2 cellular contexts compared by ENCODE assay signal in the genomic region with DNA sequence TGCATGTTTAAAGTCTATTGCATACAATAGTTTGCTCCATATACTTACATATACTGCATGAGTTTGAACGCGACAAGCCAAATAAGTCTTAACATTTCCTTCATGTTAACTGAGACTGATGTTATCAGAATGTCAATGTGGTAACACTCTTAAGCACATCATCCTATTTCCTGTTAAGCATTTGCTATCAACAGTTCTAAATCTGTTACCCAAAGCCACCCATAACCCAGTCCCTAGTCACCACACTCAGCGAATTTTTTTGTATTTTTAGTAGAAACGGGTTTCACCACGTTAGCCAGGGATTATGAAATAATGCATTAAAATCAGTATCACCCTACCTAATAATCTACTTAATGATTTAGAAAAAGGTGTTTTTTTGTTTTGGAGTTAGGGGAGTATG.
TF ChIP-seq lines count a peak whose summit lies in the region.

No MANE protein-coding gene starts in this region.

TF ChIP-seq in H1, 55 proteins besides CTCF, POLR2A, EP300 and RAD21:
- TF ChIP-seq CHD2 (IDR thresholded peaks at IDR 0.05; ENCODE audit: low read length) (no peak), JUND (IDR thresholded peaks at IDR 0.05; ENCODE audit: low read length) (no peak), TAF7 (optimal IDR thresholded peaks at IDR 0.05; ENCODE audit: borderline replicate concordance, low read depth, low read length) (no peak), POU5F1 (IDR thresholded peaks at IDR 0.05; ENCODE audit: low read depth, low read length) (no peak), ASH2L (IDR thresholded peaks at IDR 0.05; ENCODE audit: low read length) (no peak), RXRA (IDR thresholded peaks at IDR 0.05; ENCODE audit: insufficient read depth, low read depth, low read length) (no peak), PHF8 (conservative IDR thresholded peaks at IDR 0.05; ENCODE audit: low read depth, low read length) (no peak), MAFK (IDR thresholded peaks at IDR 0.05; ENCODE audit: low read depth, low read length) (no peak), CBX8 (IDR thresholded peaks at IDR 0.05; ENCODE audit: borderline replicate concordance, low read depth, low read length) (no peak), ATF2 (IDR thresholded peaks at IDR 0.05; ENCODE audit: low read length) (no peak)
- TF ChIP-seq, protein P1, sequence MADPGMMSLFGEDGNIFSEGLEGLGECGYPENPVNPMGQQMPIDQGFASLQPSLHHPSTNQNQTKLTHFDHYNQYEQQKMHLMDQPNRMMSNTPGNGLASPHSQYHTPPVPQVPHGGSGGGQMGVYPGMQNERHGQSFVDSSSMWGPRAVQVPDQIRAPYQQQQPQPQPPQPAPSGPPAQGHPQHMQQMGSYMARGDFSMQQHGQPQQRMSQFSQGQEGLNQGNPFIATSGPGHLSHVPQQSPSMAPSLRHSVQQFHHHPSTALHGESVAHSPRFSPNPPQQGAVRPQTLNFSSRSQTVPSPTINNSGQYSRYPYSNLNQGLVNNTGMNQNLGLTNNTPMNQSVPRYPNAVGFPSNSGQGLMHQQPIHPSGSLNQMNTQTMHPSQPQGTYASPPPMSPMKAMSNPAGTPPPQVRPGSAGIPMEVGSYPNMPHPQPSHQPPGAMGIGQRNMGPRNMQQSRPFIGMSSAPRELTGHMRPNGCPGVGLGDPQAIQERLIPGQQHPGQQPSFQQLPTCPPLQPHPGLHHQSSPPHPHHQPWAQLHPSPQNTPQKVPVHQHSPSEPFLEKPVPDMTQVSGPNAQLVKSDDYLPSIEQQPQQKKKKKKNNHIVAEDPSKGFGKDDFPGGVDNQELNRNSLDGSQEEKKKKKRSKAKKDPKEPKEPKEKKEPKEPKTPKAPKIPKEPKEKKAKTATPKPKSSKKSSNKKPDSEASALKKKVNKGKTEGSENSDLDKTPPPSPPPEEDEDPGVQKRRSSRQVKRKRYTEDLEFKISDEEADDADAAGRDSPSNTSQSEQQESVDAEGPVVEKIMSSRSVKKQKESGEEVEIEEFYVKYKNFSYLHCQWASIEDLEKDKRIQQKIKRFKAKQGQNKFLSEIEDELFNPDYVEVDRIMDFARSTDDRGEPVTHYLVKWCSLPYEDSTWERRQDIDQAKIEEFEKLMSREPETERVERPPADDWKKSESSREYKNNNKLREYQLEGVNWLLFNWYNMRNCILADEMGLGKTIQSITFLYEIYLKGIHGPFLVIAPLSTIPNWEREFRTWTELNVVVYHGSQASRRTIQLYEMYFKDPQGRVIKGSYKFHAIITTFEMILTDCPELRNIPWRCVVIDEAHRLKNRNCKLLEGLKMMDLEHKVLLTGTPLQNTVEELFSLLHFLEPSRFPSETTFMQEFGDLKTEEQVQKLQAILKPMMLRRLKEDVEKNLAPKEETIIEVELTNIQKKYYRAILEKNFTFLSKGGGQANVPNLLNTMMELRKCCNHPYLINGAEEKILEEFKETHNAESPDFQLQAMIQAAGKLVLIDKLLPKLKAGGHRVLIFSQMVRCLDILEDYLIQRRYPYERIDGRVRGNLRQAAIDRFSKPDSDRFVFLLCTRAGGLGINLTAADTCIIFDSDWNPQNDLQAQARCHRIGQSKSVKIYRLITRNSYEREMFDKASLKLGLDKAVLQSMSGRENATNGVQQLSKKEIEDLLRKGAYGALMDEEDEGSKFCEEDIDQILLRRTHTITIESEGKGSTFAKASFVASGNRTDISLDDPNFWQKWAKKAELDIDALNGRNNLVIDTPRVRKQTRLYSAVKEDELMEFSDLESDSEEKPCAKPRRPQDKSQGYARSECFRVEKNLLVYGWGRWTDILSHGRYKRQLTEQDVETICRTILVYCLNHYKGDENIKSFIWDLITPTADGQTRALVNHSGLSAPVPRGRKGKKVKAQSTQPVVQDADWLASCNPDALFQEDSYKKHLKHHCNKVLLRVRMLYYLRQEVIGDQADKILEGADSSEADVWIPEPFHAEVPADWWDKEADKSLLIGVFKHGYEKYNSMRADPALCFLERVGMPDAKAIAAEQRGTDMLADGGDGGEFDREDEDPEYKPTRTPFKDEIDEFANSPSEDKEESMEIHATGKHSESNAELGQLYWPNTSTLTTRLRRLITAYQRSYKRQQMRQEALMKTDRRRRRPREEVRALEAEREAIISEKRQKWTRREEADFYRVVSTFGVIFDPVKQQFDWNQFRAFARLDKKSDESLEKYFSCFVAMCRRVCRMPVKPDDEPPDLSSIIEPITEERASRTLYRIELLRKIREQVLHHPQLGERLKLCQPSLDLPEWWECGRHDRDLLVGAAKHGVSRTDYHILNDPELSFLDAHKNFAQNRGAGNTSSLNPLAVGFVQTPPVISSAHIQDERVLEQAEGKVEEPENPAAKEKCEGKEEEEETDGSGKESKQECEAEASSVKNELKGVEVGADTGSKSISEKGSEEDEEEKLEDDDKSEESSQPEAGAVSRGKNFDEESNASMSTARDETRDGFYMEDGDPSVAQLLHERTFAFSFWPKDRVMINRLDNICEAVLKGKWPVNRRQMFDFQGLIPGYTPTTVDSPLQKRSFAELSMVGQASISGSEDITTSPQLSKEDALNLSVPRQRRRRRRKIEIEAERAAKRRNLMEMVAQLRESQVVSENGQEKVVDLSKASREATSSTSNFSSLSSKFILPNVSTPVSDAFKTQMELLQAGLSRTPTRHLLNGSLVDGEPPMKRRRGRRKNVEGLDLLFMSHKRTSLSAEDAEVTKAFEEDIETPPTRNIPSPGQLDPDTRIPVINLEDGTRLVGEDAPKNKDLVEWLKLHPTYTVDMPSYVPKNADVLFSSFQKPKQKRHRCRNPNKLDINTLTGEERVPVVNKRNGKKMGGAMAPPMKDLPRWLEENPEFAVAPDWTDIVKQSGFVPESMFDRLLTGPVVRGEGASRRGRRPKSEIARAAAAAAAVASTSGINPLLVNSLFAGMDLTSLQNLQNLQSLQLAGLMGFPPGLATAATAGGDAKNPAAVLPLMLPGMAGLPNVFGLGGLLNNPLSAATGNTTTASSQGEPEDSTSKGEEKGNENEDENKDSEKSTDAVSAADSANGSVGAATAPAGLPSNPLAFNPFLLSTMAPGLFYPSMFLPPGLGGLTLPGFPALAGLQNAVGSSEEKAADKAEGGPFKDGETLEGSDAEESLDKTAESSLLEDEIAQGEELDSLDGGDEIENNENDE (IDR thresholded peaks at IDR 0.05; ENCODE audit: insufficient replicate concordance, low read length), result no peak
- TF ChIP-seq, protein P2, sequence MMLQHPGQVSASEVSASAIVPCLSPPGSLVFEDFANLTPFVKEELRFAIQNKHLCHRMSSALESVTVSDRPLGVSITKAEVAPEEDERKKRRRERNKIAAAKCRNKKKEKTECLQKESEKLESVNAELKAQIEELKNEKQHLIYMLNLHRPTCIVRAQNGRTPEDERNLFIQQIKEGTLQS (IDR thresholded peaks at IDR 0.05; ENCODE audit: insufficient read depth, low read depth, low read length), result no peak

TF ChIP-seq in GM23338, 12 proteins besides CTCF, POLR2A, EP300 and RAD21:
- no peak for TF ChIP-seq JUNB (IDR thresholded peaks at IDR 0.05; ENCODE audit: unreplicated experiment)
- TF ChIP-seq CREB1 (CRISPR knock-in tag; IDR thresholded peaks at IDR 0.05; ENCODE audit: low read depth), result no peak
- TF ChIP-seq ZNF331 (CRISPR knock-in tag; IDR thresholded peaks at IDR 0.05; ENCODE audit: low read depth), result no peak
- TF ChIP-seq STAT1 (IDR thresholded peaks at IDR 0.05; ENCODE audit: unreplicated experiment), result no peak
- TF ChIP-seq EZH2 (IDR thresholded peaks at IDR 0.05; ENCODE audit: low read depth, unreplicated experiment), result no peak
- no peak for TF ChIP-seq POLR2AphosphoS5 (IDR thresholded peaks at IDR 0.05; ENCODE audit: low read depth)
- no peak for TF ChIP-seq REST (IDR thresholded peaks at IDR 0.05; ENCODE audit: unreplicated experiment)
- TF ChIP-seq, protein P3, sequence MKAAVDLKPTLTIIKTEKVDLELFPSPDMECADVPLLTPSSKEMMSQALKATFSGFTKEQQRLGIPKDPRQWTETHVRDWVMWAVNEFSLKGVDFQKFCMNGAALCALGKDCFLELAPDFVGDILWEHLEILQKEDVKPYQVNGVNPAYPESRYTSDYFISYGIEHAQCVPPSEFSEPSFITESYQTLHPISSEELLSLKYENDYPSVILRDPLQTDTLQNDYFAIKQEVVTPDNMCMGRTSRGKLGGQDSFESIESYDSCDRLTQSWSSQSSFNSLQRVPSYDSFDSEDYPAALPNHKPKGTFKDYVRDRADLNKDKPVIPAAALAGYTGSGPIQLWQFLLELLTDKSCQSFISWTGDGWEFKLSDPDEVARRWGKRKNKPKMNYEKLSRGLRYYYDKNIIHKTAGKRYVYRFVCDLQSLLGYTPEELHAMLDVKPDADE (IDR thresholded peaks at IDR 0.05), result no peak
- TF ChIP-seq NANOG (IDR thresholded peaks at IDR 0.05; ENCODE audit: borderline replicate concordance), result no peak
- TF ChIP-seq ZNF114 (CRISPR knock-in tag; IDR thresholded peaks at IDR 0.05), result no peak
TF ChIP-seq in GM23338: peak in this region for 0.
